In the genomic region with DNA sequence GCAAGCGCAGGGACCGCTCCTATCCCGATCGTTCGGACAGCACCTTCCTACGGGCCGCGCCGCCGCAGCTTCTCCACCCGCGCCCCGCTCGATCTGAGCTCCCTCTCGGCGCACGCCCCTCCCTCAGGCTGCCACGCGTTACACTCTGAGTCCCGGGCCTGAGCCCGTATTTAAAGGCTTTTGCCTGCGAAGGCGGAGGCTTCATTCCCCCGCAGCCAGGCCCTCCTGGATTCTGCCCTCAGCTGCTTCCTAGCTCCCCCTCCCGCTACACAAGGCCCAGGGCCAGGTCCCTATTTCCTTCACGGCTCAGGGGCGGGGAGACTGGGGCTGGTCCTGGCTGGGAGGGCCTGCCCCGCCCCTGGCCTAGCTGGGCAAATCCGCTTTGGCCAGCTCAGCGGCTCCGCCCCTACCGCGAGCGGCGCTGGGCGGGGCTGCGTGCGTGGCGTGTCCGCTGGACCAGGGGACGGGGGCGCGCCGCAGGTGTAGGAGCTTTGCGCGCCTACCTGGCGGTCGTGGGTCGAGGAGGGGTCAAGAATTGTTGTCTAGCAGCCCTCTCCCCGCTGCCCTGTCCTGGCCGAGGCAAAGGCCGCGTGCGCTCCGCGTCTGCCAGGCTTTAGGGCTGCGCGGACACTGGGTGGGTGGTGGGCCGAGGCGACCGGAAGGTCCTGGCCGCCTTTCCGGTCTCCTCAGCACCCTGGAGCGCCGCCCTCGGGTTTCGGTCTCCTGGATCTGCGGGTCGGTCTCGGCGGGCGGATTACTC, we compare ENCODE assay signal across 1 cellular context.
A peak's percentile ranks its signal among the peaks of the same experiment; 100 is the strongest.
TF ChIP-seq lines count a peak whose summit lies in the region.

A gene (minus strand): TSS at position 144 of the 760 bp plus-strand sequence. CDS start 5,927 bp downstream, outside the sequence.

TF ChIP-seq in HepG2, 621 proteins besides CTCF, POLR2A, EP300 and RAD21 (continued from another document and continues in another):
- TF ChIP-seq, protein P1, sequence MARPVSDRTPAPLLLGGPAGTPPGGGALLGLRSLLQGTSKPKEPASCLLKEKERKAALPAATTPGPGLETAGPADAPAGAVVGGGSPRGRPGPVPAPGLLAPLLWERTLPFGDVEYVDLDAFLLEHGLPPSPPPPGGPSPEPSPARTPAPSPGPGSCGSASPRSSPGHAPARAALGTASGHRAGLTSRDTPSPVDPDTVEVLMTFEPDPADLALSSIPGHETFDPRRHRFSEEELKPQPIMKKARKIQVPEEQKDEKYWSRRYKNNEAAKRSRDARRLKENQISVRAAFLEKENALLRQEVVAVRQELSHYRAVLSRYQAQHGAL (CRISPR knock-in tag; IDR thresholded peaks at IDR 0.05; ENCODE audit: not compliant biosample characterization), result no peak
- TF ChIP-seq, protein P2, sequence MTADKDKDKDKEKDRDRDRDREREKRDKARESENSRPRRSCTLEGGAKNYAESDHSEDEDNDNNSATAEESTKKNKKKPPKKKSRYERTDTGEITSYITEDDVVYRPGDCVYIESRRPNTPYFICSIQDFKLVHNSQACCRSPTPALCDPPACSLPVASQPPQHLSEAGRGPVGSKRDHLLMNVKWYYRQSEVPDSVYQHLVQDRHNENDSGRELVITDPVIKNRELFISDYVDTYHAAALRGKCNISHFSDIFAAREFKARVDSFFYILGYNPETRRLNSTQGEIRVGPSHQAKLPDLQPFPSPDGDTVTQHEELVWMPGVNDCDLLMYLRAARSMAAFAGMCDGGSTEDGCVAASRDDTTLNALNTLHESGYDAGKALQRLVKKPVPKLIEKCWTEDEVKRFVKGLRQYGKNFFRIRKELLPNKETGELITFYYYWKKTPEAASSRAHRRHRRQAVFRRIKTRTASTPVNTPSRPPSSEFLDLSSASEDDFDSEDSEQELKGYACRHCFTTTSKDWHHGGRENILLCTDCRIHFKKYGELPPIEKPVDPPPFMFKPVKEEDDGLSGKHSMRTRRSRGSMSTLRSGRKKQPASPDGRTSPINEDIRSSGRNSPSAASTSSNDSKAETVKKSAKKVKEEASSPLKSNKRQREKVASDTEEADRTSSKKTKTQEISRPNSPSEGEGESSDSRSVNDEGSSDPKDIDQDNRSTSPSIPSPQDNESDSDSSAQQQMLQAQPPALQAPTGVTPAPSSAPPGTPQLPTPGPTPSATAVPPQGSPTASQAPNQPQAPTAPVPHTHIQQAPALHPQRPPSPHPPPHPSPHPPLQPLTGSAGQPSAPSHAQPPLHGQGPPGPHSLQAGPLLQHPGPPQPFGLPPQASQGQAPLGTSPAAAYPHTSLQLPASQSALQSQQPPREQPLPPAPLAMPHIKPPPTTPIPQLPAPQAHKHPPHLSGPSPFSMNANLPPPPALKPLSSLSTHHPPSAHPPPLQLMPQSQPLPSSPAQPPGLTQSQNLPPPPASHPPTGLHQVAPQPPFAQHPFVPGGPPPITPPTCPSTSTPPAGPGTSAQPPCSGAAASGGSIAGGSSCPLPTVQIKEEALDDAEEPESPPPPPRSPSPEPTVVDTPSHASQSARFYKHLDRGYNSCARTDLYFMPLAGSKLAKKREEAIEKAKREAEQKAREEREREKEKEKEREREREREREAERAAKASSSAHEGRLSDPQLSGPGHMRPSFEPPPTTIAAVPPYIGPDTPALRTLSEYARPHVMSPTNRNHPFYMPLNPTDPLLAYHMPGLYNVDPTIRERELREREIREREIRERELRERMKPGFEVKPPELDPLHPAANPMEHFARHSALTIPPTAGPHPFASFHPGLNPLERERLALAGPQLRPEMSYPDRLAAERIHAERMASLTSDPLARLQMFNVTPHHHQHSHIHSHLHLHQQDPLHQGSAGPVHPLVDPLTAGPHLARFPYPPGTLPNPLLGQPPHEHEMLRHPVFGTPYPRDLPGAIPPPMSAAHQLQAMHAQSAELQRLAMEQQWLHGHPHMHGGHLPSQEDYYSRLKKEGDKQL (CRISPR knock-in tag; IDR thresholded peaks at IDR 0.05; ENCODE audit: low read depth), result 0 out of 2 replicates have a peak, but pooled peaks have one; percentile 17
- TF ChIP-seq, protein P3, sequence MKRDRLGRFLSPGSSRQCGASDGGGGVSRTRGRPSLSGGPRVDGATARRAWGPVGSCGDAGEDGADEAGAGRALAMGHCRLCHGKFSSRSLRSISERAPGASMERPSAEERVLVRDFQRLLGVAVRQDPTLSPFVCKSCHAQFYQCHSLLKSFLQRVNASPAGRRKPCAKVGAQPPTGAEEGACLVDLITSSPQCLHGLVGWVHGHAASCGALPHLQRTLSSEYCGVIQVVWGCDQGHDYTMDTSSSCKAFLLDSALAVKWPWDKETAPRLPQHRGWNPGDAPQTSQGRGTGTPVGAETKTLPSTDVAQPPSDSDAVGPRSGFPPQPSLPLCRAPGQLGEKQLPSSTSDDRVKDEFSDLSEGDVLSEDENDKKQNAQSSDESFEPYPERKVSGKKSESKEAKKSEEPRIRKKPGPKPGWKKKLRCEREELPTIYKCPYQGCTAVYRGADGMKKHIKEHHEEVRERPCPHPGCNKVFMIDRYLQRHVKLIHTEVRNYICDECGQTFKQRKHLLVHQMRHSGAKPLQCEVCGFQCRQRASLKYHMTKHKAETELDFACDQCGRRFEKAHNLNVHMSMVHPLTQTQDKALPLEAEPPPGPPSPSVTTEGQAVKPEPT (CRISPR knock-in tag; IDR thresholded peaks at IDR 0.05; ENCODE audit: low read depth), result no peak
- TF ChIP-seq MTF1 (CRISPR knock-in tag; IDR thresholded peaks at IDR 0.05) (0 out of 2 replicates have a peak, but pooled peaks have one; percentile 40), SETDB1 (CRISPR knock-in tag; IDR thresholded peaks at IDR 0.05; ENCODE audit: borderline replicate concordance) (no peak), NFIC (IDR thresholded peaks at IDR 0.05; ENCODE audit: low read length) (no peak), CBFB (CRISPR knock-in tag; IDR thresholded peaks at IDR 0.05) (peak; percentile 42; the same call in 1 of the 2 replicates), HNF4A (CRISPR knock-in tag; IDR thresholded peaks at IDR 0.05) (peak; percentile 93), ARHGAP35 (CRISPR knock-in tag; IDR thresholded peaks at IDR 0.05; ENCODE audit: borderline replicate concordance) (no peak; the same call in 1 of the 2 replicates), CREM (IDR thresholded peaks at IDR 0.05) (peak; percentile 51), CREM (CRISPR knock-in tag; IDR thresholded peaks at IDR 0.05) (peak; percentile 34; the same call in 1 of the 2 replicates), ZNF253 (CRISPR knock-in tag; IDR thresholded peaks at IDR 0.05; ENCODE audit: borderline replicate concordance) (no peak), MATR3 (CRISPR knock-in tag; IDR thresholded peaks at IDR 0.05) (no peak), NFE2L1 (CRISPR knock-in tag; IDR thresholded peaks at IDR 0.05; ENCODE audit: borderline replicate concordance) (0 out of 2 replicates have a peak, but pooled peaks have one; percentile 43), ZBTB7A (CRISPR knock-in tag; IDR thresholded peaks at IDR 0.05) (peak; percentile 55), PHF21A (CRISPR knock-in tag; IDR thresholded peaks at IDR 0.05) (peak; percentile 85), FOSL1 (CRISPR knock-in tag; IDR thresholded peaks at IDR 0.05; ENCODE audit: borderline replicate concordance) (peak; percentile 43; the same call in 1 of the 2 replicates), BORCS8-MEF2B (CRISPR knock-in tag; IDR thresholded peaks at IDR 0.05) (peak; percentile 92), TBL1XR1 (IDR thresholded peaks at IDR 0.05; ENCODE audit: borderline replicate concordance, low read length, partially characterized antibody) (peak; percentile 81), ZNF552 (CRISPR knock-in tag; IDR thresholded peaks at IDR 0.05; ENCODE audit: borderline replicate concordance) (peak; percentile 83), ZNF329 (CRISPR knock-in tag; IDR thresholded peaks at IDR 0.05; ENCODE audit: low read depth) (peak; percentile 78), POLR2G (IDR thresholded peaks at IDR 0.05; ENCODE audit: low read depth, low read length) (peak; percentile 100), ZNF138 (CRISPR knock-in tag; IDR thresholded peaks at IDR 0.05; ENCODE audit: low read depth) (peak; percentile 94), GTF2F1 (IDR thresholded peaks at IDR 0.05; ENCODE audit: low read length) (peak; percentile 98), MED13 (CRISPR knock-in tag; IDR thresholded peaks at IDR 0.05) (peak; percentile 91; the same call in 1 of the 2 replicates)
- TF ChIP-seq, protein P4, sequence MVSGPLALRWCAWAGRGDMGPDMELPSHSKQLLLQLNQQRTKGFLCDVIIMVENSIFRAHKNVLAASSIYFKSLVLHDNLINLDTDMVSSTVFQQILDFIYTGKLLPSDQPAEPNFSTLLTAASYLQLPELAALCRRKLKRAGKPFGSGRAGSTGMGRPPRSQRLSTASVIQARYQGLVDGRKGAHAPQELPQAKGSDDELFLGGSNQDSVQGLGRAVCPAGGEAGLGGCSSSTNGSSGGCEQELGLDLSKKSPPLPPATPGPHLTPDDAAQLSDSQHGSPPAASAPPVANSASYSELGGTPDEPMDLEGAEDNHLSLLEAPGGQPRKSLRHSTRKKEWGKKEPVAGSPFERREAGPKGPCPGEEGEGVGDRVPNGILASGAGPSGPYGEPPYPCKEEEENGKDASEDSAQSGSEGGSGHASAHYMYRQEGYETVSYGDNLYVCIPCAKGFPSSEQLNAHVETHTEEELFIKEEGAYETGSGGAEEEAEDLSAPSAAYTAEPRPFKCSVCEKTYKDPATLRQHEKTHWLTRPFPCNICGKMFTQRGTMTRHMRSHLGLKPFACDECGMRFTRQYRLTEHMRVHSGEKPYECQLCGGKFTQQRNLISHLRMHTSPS (CRISPR knock-in tag; IDR thresholded peaks at IDR 0.05; ENCODE audit: low read depth), result peak; percentile 46; the same call in 1 of the 2 replicates
- TF ChIP-seq, protein P5, sequence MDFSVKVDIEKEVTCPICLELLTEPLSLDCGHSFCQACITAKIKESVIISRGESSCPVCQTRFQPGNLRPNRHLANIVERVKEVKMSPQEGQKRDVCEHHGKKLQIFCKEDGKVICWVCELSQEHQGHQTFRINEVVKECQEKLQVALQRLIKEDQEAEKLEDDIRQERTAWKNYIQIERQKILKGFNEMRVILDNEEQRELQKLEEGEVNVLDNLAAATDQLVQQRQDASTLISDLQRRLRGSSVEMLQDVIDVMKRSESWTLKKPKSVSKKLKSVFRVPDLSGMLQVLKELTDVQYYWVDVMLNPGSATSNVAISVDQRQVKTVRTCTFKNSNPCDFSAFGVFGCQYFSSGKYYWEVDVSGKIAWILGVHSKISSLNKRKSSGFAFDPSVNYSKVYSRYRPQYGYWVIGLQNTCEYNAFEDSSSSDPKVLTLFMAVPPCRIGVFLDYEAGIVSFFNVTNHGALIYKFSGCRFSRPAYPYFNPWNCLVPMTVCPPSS (IDR thresholded peaks at IDR 0.05), result no peak
- TF ChIP-seq, protein P6, sequence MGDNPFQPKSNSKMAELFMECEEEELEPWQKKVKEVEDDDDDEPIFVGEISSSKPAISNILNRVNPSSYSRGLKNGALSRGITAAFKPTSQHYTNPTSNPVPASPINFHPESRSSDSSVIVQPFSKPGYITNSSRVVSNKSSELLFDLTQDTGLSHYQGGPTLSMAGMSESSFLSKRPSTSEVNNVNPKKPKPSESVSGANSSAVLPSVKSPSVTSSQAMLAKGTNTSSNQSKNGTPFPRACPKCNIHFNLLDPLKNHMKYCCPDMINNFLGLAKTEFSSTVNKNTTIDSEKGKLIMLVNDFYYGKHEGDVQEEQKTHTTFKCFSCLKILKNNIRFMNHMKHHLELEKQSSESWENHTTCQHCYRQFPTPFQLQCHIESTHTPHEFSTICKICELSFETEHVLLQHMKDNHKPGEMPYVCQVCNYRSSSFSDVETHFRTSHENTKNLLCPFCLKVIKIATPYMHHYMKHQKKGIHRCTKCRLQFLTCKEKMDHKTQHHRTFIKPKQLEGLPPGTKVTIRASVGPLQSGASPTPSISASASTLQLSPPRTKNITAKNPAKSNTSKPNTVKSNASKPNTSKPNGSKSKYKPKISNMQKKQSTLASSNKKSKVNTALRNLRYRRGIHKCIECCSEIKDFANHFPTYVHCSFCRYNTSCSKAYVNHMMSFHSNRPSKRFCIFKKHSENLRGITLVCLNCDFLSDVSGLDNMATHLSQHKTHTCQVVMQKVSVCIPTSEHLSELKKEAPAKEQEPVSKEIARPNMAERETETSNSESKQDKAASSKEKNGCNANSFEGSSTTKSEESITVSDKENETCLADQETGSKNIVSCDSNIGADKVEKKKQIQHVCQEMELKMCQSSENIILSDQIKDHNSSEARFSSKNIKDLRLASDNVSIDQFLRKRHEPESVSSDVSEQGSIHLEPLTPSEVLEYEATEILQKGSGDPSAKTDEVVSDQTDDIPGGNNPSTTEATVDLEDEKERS (CRISPR knock-in tag; IDR thresholded peaks at IDR 0.05), result peak; percentile 70; the same call in 1 of the 2 replicates
- TF ChIP-seq, protein P7, sequence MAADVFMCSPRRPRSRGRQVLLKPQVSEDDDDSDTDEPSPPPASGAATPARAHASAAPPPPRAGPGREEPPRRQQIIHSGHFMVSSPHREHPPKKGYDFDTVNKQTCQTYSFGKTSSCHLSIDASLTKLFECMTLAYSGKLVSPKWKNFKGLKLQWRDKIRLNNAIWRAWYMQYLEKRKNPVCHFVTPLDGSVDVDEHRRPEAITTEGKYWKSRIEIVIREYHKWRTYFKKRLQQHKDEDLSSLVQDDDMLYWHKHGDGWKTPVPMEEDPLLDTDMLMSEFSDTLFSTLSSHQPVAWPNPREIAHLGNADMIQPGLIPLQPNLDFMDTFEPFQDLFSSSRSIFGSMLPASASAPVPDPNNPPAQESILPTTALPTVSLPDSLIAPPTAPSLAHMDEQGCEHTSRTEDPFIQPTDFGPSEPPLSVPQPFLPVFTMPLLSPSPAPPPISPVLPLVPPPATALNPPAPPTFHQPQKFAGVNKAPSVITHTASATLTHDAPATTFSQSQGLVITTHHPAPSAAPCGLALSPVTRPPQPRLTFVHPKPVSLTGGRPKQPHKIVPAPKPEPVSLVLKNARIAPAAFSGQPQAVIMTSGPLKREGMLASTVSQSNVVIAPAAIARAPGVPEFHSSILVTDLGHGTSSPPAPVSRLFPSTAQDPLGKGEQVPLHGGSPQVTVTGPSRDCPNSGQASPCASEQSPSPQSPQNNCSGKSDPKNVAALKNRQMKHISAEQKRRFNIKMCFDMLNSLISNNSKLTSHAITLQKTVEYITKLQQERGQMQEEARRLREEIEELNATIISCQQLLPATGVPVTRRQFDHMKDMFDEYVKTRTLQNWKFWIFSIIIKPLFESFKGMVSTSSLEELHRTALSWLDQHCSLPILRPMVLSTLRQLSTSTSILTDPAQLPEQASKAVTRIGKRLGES (CRISPR knock-in tag; IDR thresholded peaks at IDR 0.05; ENCODE audit: borderline replicate concordance), result peak; percentile 87; the same call in 1 of the 2 replicates
- TF ChIP-seq, protein P8, sequence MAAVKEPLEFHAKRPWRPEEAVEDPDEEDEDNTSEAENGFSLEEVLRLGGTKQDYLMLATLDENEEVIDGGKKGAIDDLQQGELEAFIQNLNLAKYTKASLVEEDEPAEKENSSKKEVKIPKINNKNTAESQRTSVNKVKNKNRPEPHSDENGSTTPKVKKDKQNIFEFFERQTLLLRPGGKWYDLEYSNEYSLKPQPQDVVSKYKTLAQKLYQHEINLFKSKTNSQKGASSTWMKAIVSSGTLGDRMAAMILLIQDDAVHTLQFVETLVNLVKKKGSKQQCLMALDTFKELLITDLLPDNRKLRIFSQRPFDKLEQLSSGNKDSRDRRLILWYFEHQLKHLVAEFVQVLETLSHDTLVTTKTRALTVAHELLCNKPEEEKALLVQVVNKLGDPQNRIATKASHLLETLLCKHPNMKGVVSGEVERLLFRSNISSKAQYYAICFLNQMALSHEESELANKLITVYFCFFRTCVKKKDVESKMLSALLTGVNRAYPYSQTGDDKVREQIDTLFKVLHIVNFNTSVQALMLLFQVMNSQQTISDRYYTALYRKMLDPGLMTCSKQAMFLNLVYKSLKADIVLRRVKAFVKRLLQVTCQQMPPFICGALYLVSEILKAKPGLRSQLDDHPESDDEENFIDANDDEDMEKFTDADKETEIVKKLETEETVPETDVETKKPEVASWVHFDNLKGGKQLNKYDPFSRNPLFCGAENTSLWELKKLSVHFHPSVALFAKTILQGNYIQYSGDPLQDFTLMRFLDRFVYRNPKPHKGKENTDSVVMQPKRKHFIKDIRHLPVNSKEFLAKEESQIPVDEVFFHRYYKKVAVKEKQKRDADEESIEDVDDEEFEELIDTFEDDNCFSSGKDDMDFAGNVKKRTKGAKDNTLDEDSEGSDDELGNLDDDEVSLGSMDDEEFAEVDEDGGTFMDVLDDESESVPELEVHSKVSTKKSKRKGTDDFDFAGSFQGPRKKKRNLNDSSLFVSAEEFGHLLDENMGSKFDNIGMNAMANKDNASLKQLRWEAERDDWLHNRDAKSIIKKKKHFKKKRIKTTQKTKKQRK (IDR thresholded peaks at IDR 0.05; ENCODE audit: low read length), result no peak
